ENCODE assay signal across 8 cellular contexts in the genomic region with DNA sequence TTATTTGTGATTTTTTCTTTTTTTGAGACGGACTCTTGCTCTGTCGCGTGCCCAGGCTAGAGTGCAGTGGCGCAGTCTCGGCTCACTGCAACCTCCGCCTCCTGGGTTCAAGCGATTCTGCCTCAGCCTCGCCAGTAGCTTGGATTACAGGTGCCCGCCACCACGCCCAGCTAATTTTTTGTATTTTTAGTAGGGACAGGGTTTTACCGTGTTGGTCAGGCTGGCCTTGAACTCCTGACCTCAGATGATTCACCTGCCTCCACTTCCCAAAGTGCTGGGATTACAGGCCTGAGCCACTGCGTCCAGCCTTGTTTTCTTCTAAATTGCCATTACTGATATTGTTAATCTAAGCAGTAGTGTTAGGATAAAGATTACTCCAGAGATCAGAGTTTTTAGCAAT. TPM values are rescaled to one million over a fixed set of nuclear protein-coding genes. Genes with fewer than 3 reads are reported as not detected.
DNase-seq lines count a peak whose midpoint lies in the region; ATAC-seq, FAIRE-seq and TF ChIP-seq lines count a peak whose summit lies in the region.
"Not testable (repeated sequence)": the region's sequence is repeated elsewhere in the genome, so short reads cannot be mapped to it uniquely, and the experiment has no call there.

No MANE protein-coding gene starts in this region.

- intact Hi-C loops in adrenal gland (cut with DNase I): not testable (repeated sequence)
- intact Hi-C loops in endothelial cell of umbilical vein (cut with micrococcal nuclease): loop anchor here (10.0 kb wide), 1 partner anchor 317 kb away; no protein-coding TSS in a partner anchor

- peaks cover 62% of the 10 kb centered on the region for H3K36me3 Mint-ChIP-seq in T-helper 2 cell treated with Interferon-gamma antibody and Interleukin-4, amounts not matched to agents 5 μg/mL and 100 μg/mL, for 36 hours (ENCODE audit: low read depth)

- H3K9me3 Mint-ChIP-seq in T-helper 2 cell treated with Interferon-gamma antibody and Interleukin-4, amounts not matched to agents 5 μg/mL and 100 μg/mL, for 36 hours; stimulated activated naive CD8-positive, alpha-beta T cell treated with anti-CD3 and anti-CD28 coated beads, Interleukin-15, amount 100 ng/mL, for 72 hours: not testable (repeated sequence)

- H3K4me1 Mint-ChIP-seq in T-helper 2 cell treated with Interferon-gamma antibody and Interleukin-4, amounts not matched to agents 5 μg/mL and 100 μg/mL, for 36 hours (ENCODE audit: low read depth): peaks cover 47% of the 10 kb centered on the region
- H3K4me1 Mint-ChIP-seq in stimulated activated naive CD8-positive, alpha-beta T cell treated with anti-CD3 and anti-CD28 coated beads, Interleukin-15, amount 100 ng/mL, for 72 hours: peaks cover 42% of the 10 kb centered on the region

- CTCF ChIA-PET in endothelial cell of umbilical vein (lab: Charles Lee): not testable (repeated sequence)

- H3K27ac Mint-ChIP-seq in T-helper 2 cell treated with Interferon-gamma antibody and Interleukin-4, amounts not matched to agents 5 μg/mL and 100 μg/mL, for 36 hours: peak overlapping the region; percentile 39
- H3K27ac Mint-ChIP-seq in stimulated activated naive CD8-positive, alpha-beta T cell treated with anti-CD3 and anti-CD28 coated beads, Interleukin-15, amount 100 ng/mL, for 72 hours: peak overlapping the region in 1 of 2 donors; percentile 27

- H3K4me3 Mint-ChIP-seq in T-helper 2 cell treated with Interferon-gamma antibody and Interleukin-4, amounts not matched to agents 5 μg/mL and 100 μg/mL, for 36 hours: peak overlapping the region; percentile 92
- peak overlapping the region; percentile 93 to 97 for H3K4me3 Mint-ChIP-seq in stimulated activated naive CD8-positive, alpha-beta T cell treated with anti-CD3 and anti-CD28 coated beads, Interleukin-15, amount 100 ng/mL, for 72 hours

- H3K27ac ChIP-seq in BLaER1 (peak overlapping the region; percentile 98), adrenal gland (peak overlapping the region; percentile 11 to 99 (median 31)), endothelial cell of umbilical vein (ENCODE audit: insufficient read depth, low read depth, low read length) (peak overlapping the region; percentile 5), keratinocyte (ENCODE audit: control insufficient read depth, insufficient read depth, low read length) (peak overlapping the region; percentile 92)
- H3K27ac ChIP-seq in HUES48 (ENCODE audit: low read depth, low read length): not testable (repeated sequence)

- not testable (repeated sequence) for BruUV-seq in endothelial cell of umbilical vein (replicated peaks; lab: Mats Ljungman, UMichigan)

- H3K9ac ChIP-seq in BLaER1 (peak overlapping the region; percentile 99), endothelial cell of umbilical vein (replicated peaks; ENCODE audit: extremely low read depth, insufficient read depth, low read length) (peak overlapping the region; percentile 25), keratinocyte (ENCODE audit: control insufficient read depth, extremely low read depth, insufficient read depth, low read length) (peak overlapping the region; percentile 58)
- not testable (repeated sequence) for H3K9ac ChIP-seq in HUES48 (ENCODE audit: low read depth, low read length)

- not testable (repeated sequence) for H3K9me3 ChIP-seq in BLaER1; HUES48 (ENCODE audit: control insufficient read depth, insufficient read depth, low read length); adrenal gland (replicated peaks in 1 of 3); endothelial cell of umbilical vein (replicated peaks; ENCODE audit: control insufficient read depth, insufficient read depth, low read length); keratinocyte (ENCODE audit: control insufficient read depth, low read depth, low read length); neuron (ENCODE audit: low read length)

- not testable (repeated sequence) for H2AFZ ChIP-seq in endothelial cell of umbilical vein (ENCODE audit: low read depth, low read length); keratinocyte (ENCODE audit: control insufficient read depth, low read length); neuron (ENCODE audit: low read depth, low read length)

- H3K4me1 ChIP-seq in BLaER1: peaks cover 32% of the 10 kb centered on the region
- not testable (repeated sequence) for H3K4me1 ChIP-seq in HUES48 (ENCODE audit: control insufficient read depth, insufficient read depth, low read length)
- H3K4me1 ChIP-seq in adrenal gland (replicated peaks in 1 of 2): peaks cover 21 to 66% of the 10 kb centered on the region in 2 donors
- H3K4me1 ChIP-seq in endothelial cell of umbilical vein (ENCODE audit: control insufficient read depth, extremely low read depth, insufficient read depth, low read length): peaks cover 35% of the 10 kb centered on the region
- H3K4me1 ChIP-seq in keratinocyte (ENCODE audit: control insufficient read depth, extremely low read depth, insufficient read depth, low read length): peaks cover 19% of the 10 kb centered on the region
- peaks cover 19% of the 10 kb centered on the region for H3K4me1 ChIP-seq in neuron (ENCODE audit: insufficient read depth, low read length)

- H3K4me2 ChIP-seq in BLaER1: peak overlapping the region; percentile 92
- H3K4me2 ChIP-seq in endothelial cell of umbilical vein (ENCODE audit: insufficient read depth, low read length): peak overlapping the region; percentile 98
- H3K4me2 ChIP-seq in keratinocyte (ENCODE audit: control insufficient read depth, extremely low read depth, insufficient read depth, low read depth, low read length): peak overlapping the region; percentile 86

- not testable (repeated sequence) for H3K27me3 Mint-ChIP-seq in T-helper 2 cell treated with Interferon-gamma antibody and Interleukin-4, amounts not matched to agents 5 μg/mL and 100 μg/mL, for 36 hours (ENCODE audit: low read depth); stimulated activated naive CD8-positive, alpha-beta T cell treated with anti-CD3 and anti-CD28 coated beads, Interleukin-15, amount 100 ng/mL, for 72 hours

- H3K9me1 ChIP-seq in endothelial cell of umbilical vein (replicated peaks; ENCODE audit: control insufficient read depth, extremely low read depth, insufficient read depth, low read length); keratinocyte (ENCODE audit: control insufficient read depth, extremely low read depth, insufficient read depth, low read length): not testable (repeated sequence)

- H3K27me3 ChIP-seq in BLaER1; HUES48 (ENCODE audit: control insufficient read depth, insufficient read depth, low read length); adrenal gland; endothelial cell of umbilical vein (ENCODE audit: control insufficient read depth in 2 of 2, insufficient read depth in 2 of 2, low read length in 2 of 2); keratinocyte (ENCODE audit: control insufficient read depth, extremely low read depth, insufficient read depth, low read length); neuron (ENCODE audit: insufficient read depth, low read length): not testable (repeated sequence)

- WGBS in adrenal gland, 4 donors: 33 to 46% (median 42%) methylated on average over 12 of the region's 12 CpGs

- not testable (repeated sequence) for ATAC-seq in stimulated activated naive CD8-positive, alpha-beta T cell treated with anti-CD3 and anti-CD28 coated beads, Interleukin-15, amount 100 ng/mL, for 72 hours

- POLR2A ChIA-PET in endothelial cell of umbilical vein (lab: Charles Lee): not testable (repeated sequence)

- peak overlapping the region; percentile 91 for H3K4me3 ChIP-seq in BLaER1
- H3K4me3 ChIP-seq in HUES48 (ENCODE audit: low read depth, low read length): peak overlapping the region; percentile 99
- peak overlapping the region in 2 of 4 donors; percentile 17 to 72 for H3K4me3 ChIP-seq in adrenal gland
- H3K4me3 ChIP-seq in endothelial cell of umbilical vein (replicated peaks in 1 of 3; ENCODE audit: insufficient read depth in 1 of 3, low read depth in 1 of 3, low read length in 3 of 3): peak overlapping the region; percentile 16 to 86 (median 18)
- peak overlapping the region; percentile 34 to 83 (median 69) for H3K4me3 ChIP-seq in keratinocyte (ENCODE audit: control insufficient read depth in 2 of 3, extremely low read depth in 1 of 3, insufficient read depth in 2 of 3, low read depth in 1 of 3, low read length in 3 of 3)
- peak overlapping the region; percentile 65 for H3K4me3 ChIP-seq in neuron (ENCODE audit: low read length)

- not testable (repeated sequence) for TF ChIP-seq CTCF in adrenal gland (IDR thresholded peaks at IDR 0.05); endothelial cell of umbilical vein (IDR thresholded peaks at IDR 0.05; ENCODE audit: extremely low read depth in 1 of 2, insufficient read depth in 1 of 2, low read depth in 1 of 2, low read length in 2 of 2); keratinocyte (optimal IDR thresholded peaks at IDR 0.05 in 1 of 3, IDR thresholded peaks at IDR 0.05 in 1 of 3, conservative IDR thresholded peaks at IDR 0.05 in 1 of 3; ENCODE audit: extremely low read depth in 1 of 3, insufficient read depth in 2 of 3, low read length in 3 of 3)

- H3K36me3 ChIP-seq in BLaER1 (peaks cover 55% of the 10 kb centered on the region), HUES48 (ENCODE audit: control insufficient read depth, insufficient read depth, low read length) (peaks cover 35% of the 10 kb centered on the region), neuron (ENCODE audit: insufficient read depth, low read length) (peaks cover 26% of the 10 kb centered on the region)
- H3K36me3 ChIP-seq in adrenal gland (replicated peaks in 1 of 2); endothelial cell of umbilical vein (ENCODE audit: control insufficient read depth in 2 of 2, extremely low read depth in 1 of 2, insufficient read depth in 2 of 2, low read length in 2 of 2); keratinocyte (ENCODE audit: control insufficient read depth in 2 of 2, extremely low read depth in 1 of 2, insufficient read depth in 2 of 2, low read length in 2 of 2): not testable (repeated sequence)

- H3K79me2 ChIP-seq in endothelial cell of umbilical vein (ENCODE audit: control insufficient read depth, insufficient read depth, low read length) (peaks cover 91% of the 10 kb centered on the region), keratinocyte (ENCODE audit: control insufficient read depth, insufficient read depth, low read length) (peaks cover 93% of the 10 kb centered on the region)

- DNase-seq in T-helper 2 cell treated with Interferon-gamma antibody and Interleukin-4, amounts not matched to agents 5 μg/mL and 100 μg/mL, for 36 hours (ENCODE audit: low spot score); keratinocyte (ENCODE audit: low read depth, low spot score); stimulated activated naive CD8-positive, alpha-beta T cell treated with anti-CD3 and anti-CD28 coated beads, Interleukin-15, amount 100 ng/mL, for 72 hours: not testable (repeated sequence)
- DNase-seq in adrenal gland (peak in 3 of 7 donors; percentile 46 to 57 (median 49)), endothelial cell of umbilical vein (ENCODE audit: low read depth, low spot score) (peak; percentile 33)

- dilution Hi-C loops in endothelial cell of umbilical vein (cut with MboI; ENCODE audit: extremely low pct_ligation_motif_present, low sequenced_read_pairs); keratinocyte (cut with MboI; ENCODE audit: extremely low pct_ligation_motif_present, low sequenced_read_pairs): not testable (repeated sequence)

- H4K20me1 ChIP-seq in BLaER1: peaks cover 89% of the 10 kb centered on the region
- H4K20me1 ChIP-seq in endothelial cell of umbilical vein (replicated peaks; ENCODE audit: control insufficient read depth, extremely low read depth, insufficient read depth, low read length): peaks cover 20% of the 10 kb centered on the region
- peaks cover 18% of the 10 kb centered on the region for H4K20me1 ChIP-seq in keratinocyte (ENCODE audit: control insufficient read depth, extremely low read depth, insufficient read depth, low read length)

- not testable (repeated sequence) for FAIRE-seq in endothelial cell of umbilical vein (lab: Jason Lieb, UNC); keratinocyte (lab: Jason Lieb, UNC)

- TF ChIP-seq POLR2A in adrenal gland (IDR thresholded peaks at IDR 0.05); endothelial cell of umbilical vein (IDR thresholded peaks at IDR 0.05; ENCODE audit: low read depth, low read length): not testable (repeated sequence)

RNA-seq across cellular contexts. Expression of gene GPBP1, which starts 4.4 kb away (rescaled TPM):
- total RNA-seq in adrenal gland (100 to 1,000 TPM in 1 of 8 donors, 10 to 100 TPM in 7; 38.7 to 103 (median 74.8) TPM), endothelial cell of umbilical vein (48.2 and 57.4 TPM in 2 replicates)
- polyA plus RNA-seq in adrenal gland (100 to 1,000 TPM in 1 of 3 donors, 10 to 100 TPM in 2; 60.9 to 115 (median 92.6) TPM), endothelial cell of umbilical vein (8.7 and 11.7 TPM in 2 replicates), keratinocyte (23.4 to 44.1 TPM (median 25.1 TPM) in 3 replicates)
- polyA plus RNA-seq in endothelial cell of umbilical vein (2011; cell fraction: cytosol; rRNA removed): 23.1 and 24.7 TPM in 2 replicates
- 46.3 and 68.2 TPM in 2 replicates for polyA plus RNA-seq in endothelial cell of umbilical vein (2011; cell fraction: nucleus; rRNA removed)
- 33.7 and 39.6 TPM in 2 replicates for polyA plus RNA-seq in endothelial cell of umbilical vein (2012)
- polyA minus RNA-seq in endothelial cell of umbilical vein (14.3 and 17.8 TPM in 2 replicates), keratinocyte (3.2 to 26.6 TPM (median 10.3 TPM) in 3 replicates)
- polyA minus RNA-seq in endothelial cell of umbilical vein (2011; cell fraction: cytosol; rRNA and poly(A)+ RNA removed): 18.6 TPM
- polyA minus RNA-seq in endothelial cell of umbilical vein (2011; cell fraction: nucleus; rRNA and poly(A)+ RNA removed): 31.6 and 45.9 TPM in 2 replicates
- polyA plus RNA-seq in keratinocyte (2011; ENCODE audit: low read depth): 91.0 TPM
- polyA plus RNA-seq in keratinocyte (2011; cell fraction: cytosol; rRNA removed): 16.8 and 30.4 TPM in 2 replicates
- polyA plus RNA-seq in keratinocyte (2011; cell fraction: nucleus; rRNA removed): 36.2 and 50.2 TPM in 2 replicates
- polyA plus RNA-seq in keratinocyte (2012; ENCODE audit: low replicate concordance): 26.1 and 46.3 TPM in 2 replicates
- polyA minus RNA-seq in keratinocyte (2011; cell fraction: cytosol; rRNA and poly(A)+ RNA removed): 12.5 TPM
- polyA minus RNA-seq in keratinocyte (2011; cell fraction: nucleus; rRNA and poly(A)+ RNA removed): 19.0 and 39.9 TPM in 2 replicates
